8 cellular contexts compared by ENCODE assay signal in the genomic region with DNA sequence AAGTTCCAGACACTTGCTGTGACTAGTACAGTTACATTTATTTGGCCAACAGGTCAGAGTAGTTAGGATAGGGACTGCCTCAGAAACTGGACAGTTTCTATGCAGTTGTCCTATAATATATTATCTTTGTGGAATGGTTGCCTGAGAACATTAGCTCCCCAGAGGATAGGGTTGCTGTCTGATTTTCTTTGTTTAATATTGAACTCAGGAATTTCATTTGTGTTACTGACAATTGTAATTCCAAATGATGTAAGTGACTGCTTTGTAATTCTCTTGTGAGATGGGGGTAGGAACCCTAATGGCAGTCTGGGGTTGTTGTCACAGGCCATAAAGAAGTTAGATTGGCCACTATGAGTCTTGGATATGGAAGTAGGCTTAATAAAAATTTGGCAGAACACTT. TPM values are rescaled to one million over a fixed set of nuclear protein-coding genes. Genes with fewer than 3 reads are reported as not detected.
A peak's percentile ranks its signal among the peaks of the same experiment; 100 is the strongest.
DNase-seq lines count a peak whose midpoint lies in the region; ATAC-seq and TF ChIP-seq lines count a peak whose summit lies in the region.

No MANE protein-coding gene starts in this region.

- H3K79me2 ChIP-seq in GM23248 (ENCODE audit: insufficient read depth): peaks cover 9% of the 10 kb centered on the region

- no peak overlapping the region for H3K27ac Mint-ChIP-seq in activated naive CD8-positive, alpha-beta T cell treated with anti-CD3 and anti-CD28 coated beads, Interleukin-2, amount 10 ng/mL, durations not matched to agents 7 days and 5 days
- peak overlapping the region in 1 of 2 donors; percentile 95 for H3K27ac Mint-ChIP-seq in effector memory CD8-positive, alpha-beta T cell

- peak overlapping the region; percentile 98 for H3K4me3 Mint-ChIP-seq in activated naive CD8-positive, alpha-beta T cell treated with anti-CD3 and anti-CD28 coated beads, Interleukin-2, amount 10 ng/mL, durations not matched to agents 7 days and 5 days
- H3K4me3 Mint-ChIP-seq in effector memory CD8-positive, alpha-beta T cell: no peak overlapping the region

- no peak for DNase-seq in AG04449 (ENCODE audit: low read depth, low spot score)
- DNase-seq in GM23248: peak; percentile 8
- DNase-seq in activated naive CD8-positive, alpha-beta T cell treated with anti-CD3 and anti-CD28 coated beads, Interleukin-2, amount 10 ng/mL, durations not matched to agents 7 days and 5 days: no peak
- DNase-seq in lower lobe of right lung: no peak
- DNase-seq in effector memory CD8-positive, alpha-beta T cell: no peak

- no peaks in the 10 kb centered on the region for H3K27me3 Mint-ChIP-seq in activated naive CD8-positive, alpha-beta T cell treated with anti-CD3 and anti-CD28 coated beads, Interleukin-2, amount 10 ng/mL, durations not matched to agents 7 days and 5 days
- H3K27me3 Mint-ChIP-seq in effector memory CD8-positive, alpha-beta T cell: no peaks in the 10 kb centered on the region

- TF ChIP-seq CTCF in AG04449 (IDR thresholded peaks at IDR 0.05; ENCODE audit: insufficient read depth, low read length, missing control alignments) (no peak), lower lobe of right lung (IDR thresholded peaks at IDR 0.05) (no peak)

- no peaks in the 10 kb centered on the region for H3K9me3 Mint-ChIP-seq in activated naive CD8-positive, alpha-beta T cell treated with anti-CD3 and anti-CD28 coated beads, Interleukin-2, amount 10 ng/mL, durations not matched to agents 7 days and 5 days
- H3K9me3 Mint-ChIP-seq in effector memory CD8-positive, alpha-beta T cell: no peaks in the 10 kb centered on the region

- H3F3A ChIP-seq in GM23248 (ENCODE audit: insufficient read depth): peaks cover 15% of the 10 kb centered on the region

- H3K9me3 ChIP-seq in GM23248 (ENCODE audit: low read depth) (no peaks in the 10 kb centered on the region), muscle layer of duodenum (ENCODE audit: control insufficient read depth in 1 of 2, low read length in 2 of 2) (no peaks in the 10 kb centered on the region), lower lobe of right lung (no peaks in the 10 kb centered on the region)

- H3K27ac ChIP-seq in GM23248 (peak overlapping the region; percentile 60), muscle layer of duodenum (ENCODE audit: low read length) (peak overlapping the region; percentile 14), lower lobe of right lung (no peak overlapping the region)

- in situ Hi-C loops in GM23248 (cut with MboI): no loop called here

- H3K9me2 ChIP-seq in GM23248 (ENCODE audit: insufficient read depth): no peaks in the 10 kb centered on the region

- CTCF ChIA-PET in AG04449 (lab: Yijun Ruan, JAX): interaction anchor here (1.1 to 3.2 kb wide), 4 partner anchors 21 to 444 kb away, joined by 4 to 13 read pairs (median 6); no protein-coding TSS in a partner anchor

- ATAC-seq in activated naive CD8-positive, alpha-beta T cell treated with anti-CD3 and anti-CD28 coated beads, Interleukin-2, amount 10 ng/mL, durations not matched to agents 7 days and 5 days (ENCODE audit: low read depth): no peak
- ATAC-seq in GM18520 (IDR thresholded peaks at IDR 0.05; ENCODE audit: unreplicated experiment): no peak
- ATAC-seq in lower lobe of right lung: no peak
- no peak for ATAC-seq in HG03175 (IDR thresholded peaks at IDR 0.05; ENCODE audit: unreplicated experiment)
- ATAC-seq in effector memory CD8-positive, alpha-beta T cell (replicated peaks): no peak

- H3K9ac ChIP-seq in GM23248: peak overlapping the region; percentile 29; the same call in 1 of the 2 replicates

- H2AFZ ChIP-seq in GM23248: peak overlapping the region; percentile 24

- H3K36me3 Mint-ChIP-seq in activated naive CD8-positive, alpha-beta T cell treated with anti-CD3 and anti-CD28 coated beads, Interleukin-2, amount 10 ng/mL, durations not matched to agents 7 days and 5 days: peaks cover 20% of the 10 kb centered on the region
- H3K36me3 Mint-ChIP-seq in effector memory CD8-positive, alpha-beta T cell (ENCODE audit: insufficient read depth): peaks cover 47% of the 10 kb centered on the region

- intact Hi-C loops in lower lobe of right lung (cut with DNase I): no loop called here

- H3K27me3 ChIP-seq in GM23248 (replicated peaks; ENCODE audit: insufficient read depth): no peaks in the 10 kb centered on the region
- no peaks in the 10 kb centered on the region for H3K27me3 ChIP-seq in muscle layer of duodenum (ENCODE audit: low read depth, low read length)
- no peaks in the 10 kb centered on the region for H3K27me3 ChIP-seq in lower lobe of right lung (ENCODE audit: low read depth)

- H3K4me3 ChIP-seq in AG04449 (ENCODE audit: low read depth, low read length): peak overlapping the region; percentile 93
- peak overlapping the region; percentile 78 for H3K4me3 ChIP-seq in GM23248
- H3K4me3 ChIP-seq in muscle layer of duodenum (ENCODE audit: low read depth in 1 of 2, low read length in 2 of 2): peak overlapping the region; percentile 85 to 87
- no peak overlapping the region for H3K4me3 ChIP-seq in lower lobe of right lung

- no peaks in the 10 kb centered on the region for H4K20me1 ChIP-seq in GM23248 (ENCODE audit: insufficient read depth)

- POLR2A ChIA-PET in AG04449 (lab: Yijun Ruan, JAX): no interaction called here
- POLR2A ChIA-PET in activated naive CD8-positive, alpha-beta T cell treated with anti-CD3 and anti-CD28 coated beads, Interleukin-2, amount 10 ng/mL, durations not matched to agents 7 days and 5 days (lab: Charles Lee): no interaction called here

- H3K4me1 Mint-ChIP-seq in activated naive CD8-positive, alpha-beta T cell treated with anti-CD3 and anti-CD28 coated beads, Interleukin-2, amount 10 ng/mL, durations not matched to agents 7 days and 5 days: peaks cover 55% of the 10 kb centered on the region
- H3K4me1 Mint-ChIP-seq in effector memory CD8-positive, alpha-beta T cell (ENCODE audit: low read depth in 2 of 2): peaks cover 32 to 36% of the 10 kb centered on the region in 2 donors

- H3K36me3 ChIP-seq in GM23248 (ENCODE audit: low read depth) (peaks cover 9% of the 10 kb centered on the region; the same call in 1 of the 2 replicates), muscle layer of duodenum (ENCODE audit: control insufficient read depth in 1 of 2, insufficient read depth in 2 of 2, low read length in 2 of 2) (peaks cover 22 to 29% of the 10 kb centered on the region in 2 donors), lower lobe of right lung (peaks cover 30% of the 10 kb centered on the region)

- H3K4me2 ChIP-seq in GM23248 (ENCODE audit: unreplicated experiment): peak overlapping the region; percentile 93

- H3K4me1 ChIP-seq in GM23248 (ENCODE audit: insufficient read depth) (peaks cover 18% of the 10 kb centered on the region), muscle layer of duodenum (ENCODE audit: control insufficient read depth in 1 of 2, insufficient read depth in 2 of 2, low read length in 2 of 2) (peaks cover 5 to 20% of the 10 kb centered on the region in 2 donors), lower lobe of right lung (peaks cover 46% of the 10 kb centered on the region)

RNA-seq across cellular contexts. Expression of a gene that starts 2.2 kb away (rescaled TPM):
- 5.4 and 14.0 TPM in 2 replicates for total RNA-seq in GM23248 (2014; rRNA removed; shearing (Covaris generic))
- 10.8 and 12.6 TPM in 2 replicates for polyA plus RNA-seq in GM23248 (2016; fragmentation: Nextera tagmentation; extraction: Ambion mirVana)
- total RNA-seq in activated naive CD8-positive, alpha-beta T cell treated with anti-CD3 and anti-CD28 coated beads, Interleukin-2, amount 10 ng/mL, durations not matched to agents 7 days and 5 days: 10 to 100 TPM; 29.8 to 30.7 TPM
- total RNA-seq in lower lobe of right lung: 22.0 TPM

RNA-seq across cellular contexts. Expression of a gene that starts 56.8 kb away (rescaled TPM):
- 9.8 and 25.8 TPM in 2 replicates for total RNA-seq in GM23248 (2014; rRNA removed; shearing (Covaris generic))
- 3.3 and 4.3 TPM in 2 replicates for polyA plus RNA-seq in GM23248 (2016; fragmentation: Nextera tagmentation; extraction: Ambion mirVana)
- total RNA-seq in activated naive CD8-positive, alpha-beta T cell treated with anti-CD3 and anti-CD28 coated beads, Interleukin-2, amount 10 ng/mL, durations not matched to agents 7 days and 5 days: 10 to 100 TPM; 21.5 TPM
- total RNA-seq in lower lobe of right lung: 8.0 TPM
